8 cellular contexts compared by ENCODE assay signal in genomic region chr22:46390652-46391301, GRCh38. TPM values are rescaled to one million over a fixed set of nuclear protein-coding genes. Genes with fewer than 3 reads are reported as not detected.
DNase-seq lines count a peak whose midpoint lies in the region; ATAC-seq, FAIRE-seq and TF ChIP-seq lines count a peak whose summit lies in the region.

No MANE protein-coding gene starts in this region.

- H3K9me3 ChIP-seq in endothelial cell of umbilical vein (replicated peaks; ENCODE audit: control insufficient read depth, insufficient read depth, low read length), result no peaks in the 10 kb centered on the region
- H3K9me3 ChIP-seq in naive thymus-derived CD4-positive, alpha-beta T cell (ENCODE audit: control insufficient read depth in 2 of 3, low read length in 3 of 3), result no peaks in the 10 kb centered on the region

- TF ChIP-seq CTCF in endothelial cell of umbilical vein (IDR thresholded peaks at IDR 0.05; ENCODE audit: extremely low read depth in 1 of 2, insufficient read depth in 1 of 2, low read depth in 1 of 2, low read length in 2 of 2) (no peak), mesothelial cell of epicardium (IDR thresholded peaks at IDR 0.05; ENCODE audit: unreplicated experiment) (no peak)

- H3K27me3 Mint-ChIP-seq in mesothelial cell of epicardium (ENCODE audit: low read depth), result no peaks in the 10 kb centered on the region
- peaks cover 0 to 2% (median 0%) of the 10 kb centered on the region in 5 donors for H3K27me3 Mint-ChIP-seq in naive thymus-derived CD4-positive, alpha-beta T cell

- CTCF ChIA-PET in endothelial cell of umbilical vein (lab: Charles Lee), result interaction anchor here (1.7 kb wide), 1 partner anchor 23 kb away, joined by 7 read pairs; no protein-coding TSS in a partner anchor
- CTCF ChIA-PET in naive thymus-derived CD4-positive, alpha-beta T cell (lab: Charles Lee), result no interaction called here

- no peak overlapping the region for H3K9ac ChIP-seq in endothelial cell of umbilical vein (replicated peaks; ENCODE audit: extremely low read depth, insufficient read depth, low read length)

- no peak overlapping the region for H3K4me2 ChIP-seq in endothelial cell of umbilical vein (ENCODE audit: insufficient read depth, low read length)

- no peak for FAIRE-seq in endothelial cell of umbilical vein (lab: Jason Lieb, UNC)
- no peak for FAIRE-seq in HTR-8/SVneo (lab: Jason Lieb, UNC)

- peak overlapping the region; percentile 49 for H3K4me3 Mint-ChIP-seq in mesothelial cell of epicardium
- H3K4me3 Mint-ChIP-seq in naive thymus-derived CD4-positive, alpha-beta T cell, result peak overlapping the region in 2 of 10 donors; percentile 33 to 56

- no peaks in the 10 kb centered on the region for H3K9me3 Mint-ChIP-seq in mesothelial cell of epicardium
- no peaks in the 10 kb centered on the region for H3K9me3 Mint-ChIP-seq in naive thymus-derived CD4-positive, alpha-beta T cell

- ATAC-seq in naive thymus-derived CD4-positive, alpha-beta T cell, result no peak
- no peak for ATAC-seq in HG03196 (IDR thresholded peaks at IDR 0.05; ENCODE audit: unreplicated experiment)

- no peak overlapping the region for H3K4me3 ChIP-seq in endothelial cell of umbilical vein (replicated peaks in 1 of 3; ENCODE audit: insufficient read depth in 1 of 3, low read depth in 1 of 3, low read length in 3 of 3)
- H3K4me3 ChIP-seq in naive thymus-derived CD4-positive, alpha-beta T cell (ENCODE audit: low read length), result no peak overlapping the region

- DNase-seq in AG20443 (ENCODE audit: low spot score) (peak; percentile 94), NCI-H2196 (lab: John Stamatoyannopoulos, UW; ENCODE audit: unreplicated experiment) (peak; percentile 74), endothelial cell of umbilical vein (ENCODE audit: low read depth, low spot score) (peak; percentile 17), mesothelial cell of epicardium (ENCODE audit: low spot score in 2 of 2, unreplicated experiment in 2 of 2) (peak in 1 of 2 experiments; percentile 45), HTR-8/SVneo (ENCODE audit: insufficient read length, low spot score) (no peak)
- no peak for DNase-seq in naive thymus-derived CD4-positive, alpha-beta T cell
- no peak for DNase-seq in activated CD4-positive, CD25-positive, alpha-beta regulatory T cell (lab: John Stamatoyannopoulos, UW)

- no peaks in the 10 kb centered on the region for H3K27me3 ChIP-seq in endothelial cell of umbilical vein (ENCODE audit: control insufficient read depth in 2 of 2, insufficient read depth in 2 of 2, low read length in 2 of 2)
- H3K27me3 ChIP-seq in naive thymus-derived CD4-positive, alpha-beta T cell (ENCODE audit: control insufficient read depth in 2 of 2, insufficient read depth in 2 of 2, low read length in 2 of 2), result no peaks in the 10 kb centered on the region

- H3K27ac ChIP-seq in endothelial cell of umbilical vein (ENCODE audit: insufficient read depth, low read depth, low read length), result no peak overlapping the region
- H3K27ac ChIP-seq in naive thymus-derived CD4-positive, alpha-beta T cell (ENCODE audit: low read depth, low read length), result no peak overlapping the region

- intact Hi-C loops in endothelial cell of umbilical vein (cut with micrococcal nuclease), result no loop called here
- intact Hi-C loops in naive thymus-derived CD4-positive, alpha-beta T cell (cut with micrococcal nuclease), result no loop called here

- H3K79me2 ChIP-seq in endothelial cell of umbilical vein (ENCODE audit: control insufficient read depth, insufficient read depth, low read length), result no peaks in the 10 kb centered on the region

- H3K4me1 ChIP-seq in endothelial cell of umbilical vein (ENCODE audit: control insufficient read depth, extremely low read depth, insufficient read depth, low read length), result no peaks in the 10 kb centered on the region
- peaks cover 0 to 7% of the 10 kb centered on the region in 2 donors for H3K4me1 ChIP-seq in naive thymus-derived CD4-positive, alpha-beta T cell (ENCODE audit: control insufficient read depth in 2 of 2, insufficient read depth in 2 of 2, low read length in 2 of 2)

- H4K20me1 ChIP-seq in endothelial cell of umbilical vein (replicated peaks; ENCODE audit: control insufficient read depth, extremely low read depth, insufficient read depth, low read length), result no peaks in the 10 kb centered on the region

- no peak for TF ChIP-seq POLR2A in endothelial cell of umbilical vein (IDR thresholded peaks at IDR 0.05; ENCODE audit: low read depth, low read length)

- BruUV-seq in endothelial cell of umbilical vein (replicated peaks; lab: Mats Ljungman, UMichigan), result no TSS peak

- H3K9me1 ChIP-seq in endothelial cell of umbilical vein (replicated peaks; ENCODE audit: control insufficient read depth, extremely low read depth, insufficient read depth, low read length), result no peaks in the 10 kb centered on the region

- POLR2A ChIA-PET in endothelial cell of umbilical vein (lab: Charles Lee), result no interaction called here
- POLR2A ChIA-PET in naive thymus-derived CD4-positive, alpha-beta T cell (lab: Charles Lee), result no interaction called here

- H3K4me1 Mint-ChIP-seq in mesothelial cell of epicardium, result peaks cover 10% of the 10 kb centered on the region
- H3K4me1 Mint-ChIP-seq in naive thymus-derived CD4-positive, alpha-beta T cell, result peaks cover 0 to 7% (median 6%) of the 10 kb centered on the region in 7 donors

- dilution Hi-C loops in endothelial cell of umbilical vein (cut with MboI; ENCODE audit: extremely low pct_ligation_motif_present, low sequenced_read_pairs), result no loop called here

- no peak overlapping the region for H2AFZ ChIP-seq in endothelial cell of umbilical vein (ENCODE audit: low read depth, low read length)

- no peaks in the 10 kb centered on the region for H3K36me3 Mint-ChIP-seq in mesothelial cell of epicardium
- peaks cover 0 to 3% (median 0%) of the 10 kb centered on the region in 5 donors for H3K36me3 Mint-ChIP-seq in naive thymus-derived CD4-positive, alpha-beta T cell

- H3K27ac Mint-ChIP-seq in mesothelial cell of epicardium, result peak overlapping the region; percentile 75
- no peak overlapping the region for H3K27ac Mint-ChIP-seq in naive thymus-derived CD4-positive, alpha-beta T cell

- H3K36me3 ChIP-seq in endothelial cell of umbilical vein (ENCODE audit: control insufficient read depth in 2 of 2, extremely low read depth in 1 of 2, insufficient read depth in 2 of 2, low read length in 2 of 2), result no peaks in the 10 kb centered on the region
- no peaks in the 10 kb centered on the region for H3K36me3 ChIP-seq in naive thymus-derived CD4-positive, alpha-beta T cell (ENCODE audit: control insufficient read depth in 2 of 3, insufficient read depth in 3 of 3, low read length in 3 of 3)

TF ChIP-seq in endothelial cell of umbilical vein, 7 proteins besides CTCF, POLR2A, EP300 and RAD21:
- TF ChIP-seq FOS (IDR thresholded peaks at IDR 0.05; ENCODE audit: borderline replicate concordance, insufficient read depth, low read length), result no peak

RNA-seq across cellular contexts. Expression of gene TRMU, which starts 55.3 kb away (rescaled TPM):
- total RNA-seq in endothelial cell of umbilical vein, result 60.4 and 65.7 TPM in 2 replicates
- polyA plus RNA-seq in endothelial cell of umbilical vein, result 39.0 and 42.4 TPM in 2 replicates
- polyA plus RNA-seq in endothelial cell of umbilical vein (2011; cell fraction: cytosol; rRNA removed), result 37.4 and 41.1 TPM in 2 replicates
- 126 and 144 TPM in 2 replicates for polyA plus RNA-seq in endothelial cell of umbilical vein (2011; cell fraction: nucleus; rRNA removed)
- 30.3 and 35.4 TPM in 2 replicates for polyA plus RNA-seq in endothelial cell of umbilical vein (2012)
- 40.0 and 53.3 TPM in 2 replicates for polyA minus RNA-seq in endothelial cell of umbilical vein
- 41.2 TPM for polyA minus RNA-seq in endothelial cell of umbilical vein (2011; cell fraction: cytosol; rRNA and poly(A)+ RNA removed)
- 59.6 and 64.9 TPM in 2 replicates for polyA minus RNA-seq in endothelial cell of umbilical vein (2011; cell fraction: nucleus; rRNA and poly(A)+ RNA removed)
- 65.5 to 70.6 TPM (median 67.1 TPM) in 3 replicates for total RNA-seq in mesothelial cell of epicardium
- 10 to 100 TPM; 56.9 to 92.1 (median 70.3) TPM for total RNA-seq in naive thymus-derived CD4-positive, alpha-beta T cell
- 10 to 100 TPM; 17.9 to 21.1 TPM for polyA plus RNA-seq in naive thymus-derived CD4-positive, alpha-beta T cell

Comparison
In these comparisons a context has a peak if more than half of its experiments do, and no peak if none do; other contexts are left out.
1. DNase-seq: peak in AG20443 (single experiment), NCI-H2196 (single experiment) and endothelial cell of umbilical vein (single experiment); none in naive thymus-derived CD4-positive, alpha-beta T cell (0 of 9), activated CD4-positive, CD25-positive, alpha-beta regulatory T cell (0 of 4) and HTR-8/SVneo (single experiment).